ENCODE assay signal across 34 cellular contexts in genomic region chr7:123292227-123292626, GRCh38.
"Had no signal": no experiment of that assay in that cellular context is flagged by ENCODE, and none has a peak within 500 bp of the region (broad histone marks: within the 10 kb centered on the region; RNA-seq: fewer than 3 reads in every experiment).

No MANE protein-coding gene starts in this region.

- DNase-seq: activated effector memory CD4-positive, alpha-beta T cell treated with anti-CD3 and anti-CD28 coated beads, Interleukin-2, amount 50 U/mL, for 16 hours; activated effector memory CD4-positive, alpha-beta T cell treated with Interleukin-2 at 50 U/mL for 16 hours; activated gamma-delta T cell; activated gamma-delta T cell treated with Interleukin-2 at 50 U/mL for 16 hours; activated naive CD4-positive, alpha-beta T cell; activated naive CD4-positive, alpha-beta T cell treated with anti-CD3 and anti-CD28 coated beads for 36 hours; activated naive CD4-positive, alpha-beta T cell treated with anti-CD3 and anti-CD28 coated beads, Interleukin-2, amount 10 ng/mL, durations not matched to agents 7 days and 5 days; activated naive CD4-positive, alpha-beta T cell treated with anti-CD3 and anti-CD28 coated beads, Interleukin-2, amount 50 U/mL, for 16 hours; activated naive CD4-positive, alpha-beta T cell treated with Interleukin-2 at 50 U/mL for 16 hours; activated naive CD8-positive, alpha-beta T cell treated with anti-CD3 and anti-CD28 coated beads for 36 hours; activated naive CD8-positive, alpha-beta T cell treated with anti-CD3 and anti-CD28 coated beads, Interleukin-2, amount 10 ng/mL, durations not matched to agents 7 days and 5 days; activated naive CD8-positive, alpha-beta T cell treated with anti-CD3 and anti-CD28 coated beads, Interleukin-2, amount 50 U/mL, for 24 hours; activated T-cell treated with anti-CD3 and anti-CD28 coated beads, Interleukin-2, amount 50 U/mL, for 1 hour; activated T-cell treated with anti-CD3 and anti-CD28 coated beads, Interleukin-2, amount 50 U/mL, for 24 hours; activated T-cell treated with anti-CD3 and anti-CD28 coated beads, Interleukin-2, amount 50 U/mL, for 4 hours; activated T-cell treated with anti-CD3 and anti-CD28 coated beads, Interleukin-2, amount 50 U/mL, for 48 hours; activated T-cell treated with anti-CD3 and anti-CD28 coated beads, Interleukin-2, amount 50 U/mL, for 72 hours; adrenal gland; amniotic stem cell; amygdala; anterior cingulate cortex; aorta; body of pancreas; brain microvascular endothelial cell; caudate nucleus; central memory CD4-positive, alpha-beta T cell; cerebellar nuclear complex had no signal

- H3K4me1 ChIP-seq: adrenal gland, ascending aorta, body of pancreas, breast epithelium had no signal

- H3K36me3 ChIP-seq: adrenal gland, ascending aorta, brain microvascular endothelial cell, breast epithelium, cardiac muscle cell had no signal

- ATAC-seq: activated naive CD4-positive, alpha-beta T cell treated with anti-CD3 and anti-CD28 coated beads, Interleukin-2, amount 50 U/mL, for 72 hours; activated naive CD8-positive, alpha-beta T cell treated with anti-CD3 and anti-CD28 coated beads, Interleukin-2, amount 50 U/mL, for 24 hours; activated T-cell treated with anti-CD3 and anti-CD28 coated beads, Interleukin-2, amount 50 U/mL, for 4 hours; activated T-cell treated with anti-CD3 and anti-CD28 coated beads, Interleukin-2, amount 50 U/mL, for 72 hours; activated T-helper 17 cell treated with anti-CD3 and anti-CD28 coated beads, Interleukin-2, amount 50 U/mL, for 72 hours; body of pancreas had no signal

- FAIRE-seq: astrocyte, bronchial epithelial cell had no signal

- H3K9me3 ChIP-seq: adrenal gland, ascending aorta, body of pancreas had no signal

- H3K4me3 ChIP-seq: adrenal gland, ascending aorta, body of pancreas, breast epithelium, cardiac muscle cell had no signal
